ENCODE assay signal across 8 cellular contexts in the genomic region with DNA sequence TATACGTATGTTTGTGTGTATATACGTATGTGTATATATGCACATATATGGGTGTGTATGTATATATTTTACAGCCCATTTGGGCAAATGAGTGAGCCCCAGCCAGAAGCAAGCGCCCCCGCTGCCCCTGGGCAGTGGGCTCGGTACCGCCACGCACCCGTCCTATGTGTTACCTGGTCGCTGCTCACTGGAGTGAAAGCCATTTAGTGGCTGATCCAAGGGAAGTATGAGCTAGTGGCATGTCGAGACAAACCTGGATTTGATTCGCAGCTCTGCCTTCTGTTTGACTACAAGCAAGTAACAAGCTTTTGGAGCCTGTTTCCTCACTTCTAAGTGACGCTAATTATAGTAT. TPM values are rescaled to one million over a fixed set of nuclear protein-coding genes. Genes with fewer than 3 reads are reported as not detected.
DNase-seq lines count a peak whose midpoint lies in the region; ATAC-seq, FAIRE-seq and TF ChIP-seq lines count a peak whose summit lies in the region.

No MANE protein-coding gene starts in this region.

- H2AFZ ChIP-seq in PC-3 (ENCODE audit: low read length), result peak overlapping the region; percentile 65

- no peak for TF ChIP-seq CTCF in GM06990 (IDR thresholded peaks at IDR 0.05; ENCODE audit: insufficient read depth, low read length, poor library complexity, severe bottlenecking)
- no peak for TF ChIP-seq CTCF in PC-3 (conservative IDR thresholded peaks at IDR 0.05; ENCODE audit: low read depth, low read length)
- TF ChIP-seq CTCF in epithelial cell of esophagus (IDR thresholded peaks at IDR 0.05; ENCODE audit: insufficient read depth, low read depth, low read length, missing control alignments), result no peak
- TF ChIP-seq CTCF in pancreas (IDR thresholded peaks at IDR 0.05), result no peak

- H3K9me3 ChIP-seq in PC-3 (ENCODE audit: low read length), result no peaks in the 10 kb centered on the region
- no peaks in the 10 kb centered on the region for H3K9me3 ChIP-seq in pancreas

- H3K4me1 ChIP-seq in PC-3 (ENCODE audit: insufficient read depth, low read length), result no peaks in the 10 kb centered on the region
- H3K4me1 ChIP-seq in pancreas, result peaks cover 3 to 7% (median 7%) of the 10 kb centered on the region in 3 donors

- H3K79me2 ChIP-seq in PC-3 (ENCODE audit: low read length), result no peaks in the 10 kb centered on the region

- H4K20me1 ChIP-seq in PC-3 (ENCODE audit: low read length), result no peaks in the 10 kb centered on the region

- DNase-seq in GM06990 (ENCODE audit: extremely low read depth, insufficient read length) (peak; percentile 10), PC-3 (no peak), epithelial cell of esophagus (ENCODE audit: low read depth) (no peak), pancreas (no peak), SKM-1 (lab: John Stamatoyannopoulos, UW; ENCODE audit: unreplicated experiment) (no peak), GM03348 (ENCODE audit: low spot score) (no peak)

- WGBS in pancreas, 2 donors, result 66% methylated on average over 12 of the region's 12 CpGs

- H3K27ac ChIP-seq in PC-3 (ENCODE audit: low read length), result no peak overlapping the region
- H3K27ac ChIP-seq in pancreas, result peak overlapping the region; percentile 71 to 94 (median 86)

- peaks cover 5% of the 10 kb centered on the region for H3K27me3 ChIP-seq in GM06990 (replicated peaks; ENCODE audit: control insufficient read depth, insufficient read depth, low read length)
- no peaks in the 10 kb centered on the region for H3K27me3 ChIP-seq in PC-3 (ENCODE audit: low read length)
- H3K27me3 ChIP-seq in pancreas, result no peaks in the 10 kb centered on the region

- no peaks in the 10 kb centered on the region for H3K9me2 ChIP-seq in PC-3 (replicated peaks; ENCODE audit: low read length)

- CTCF ChIA-PET in PC-3 (lab: Charles Lee), result no interaction called here

- intact Hi-C loops in PC-3 (cut with micrococcal nuclease), result no loop called here
- intact Hi-C loops in pancreas (cut with DNase I), result no loop called here

- H3K4me3 ChIP-seq in GM06990 (replicated peaks; ENCODE audit: low read depth, low read length), result peak overlapping the region; percentile 45
- peak overlapping the region; percentile 58 for H3K4me3 ChIP-seq in PC-3 (ENCODE audit: low read length)
- peak overlapping the region; percentile 59 for H3K4me3 ChIP-seq in epithelial cell of esophagus (ENCODE audit: low read length)
- peak overlapping the region; percentile 44 to 56 (median 50) for H3K4me3 ChIP-seq in pancreas

- POLR2A ChIA-PET in PC-3 (lab: Charles Lee; ENCODE audit: unreplicated experiment), result no interaction called here

- no peak overlapping the region for H3K9ac ChIP-seq in PC-3 (ENCODE audit: low read length)

- ATAC-seq in PC-3 (no peak), pancreas (no peak), HG02885 (IDR thresholded peaks at IDR 0.05; ENCODE audit: poor library complexity, unreplicated experiment) (no peak), GM18502 (IDR thresholded peaks at IDR 0.05; ENCODE audit: poor library complexity, unreplicated experiment) (no peak)

- BruUV-seq in PC-3 (replicated peaks; lab: Mats Ljungman, UMichigan), result no TSS peak

- H3K36me3 ChIP-seq in GM06990 (ENCODE audit: control insufficient read depth, insufficient read depth, low read length) (no peaks in the 10 kb centered on the region), PC-3 (ENCODE audit: low read depth, low read length) (no peaks in the 10 kb centered on the region), pancreas (no peaks in the 10 kb centered on the region)

- H3K4me2 ChIP-seq in PC-3 (ENCODE audit: low read length), result peak overlapping the region; percentile 60

- no peak for FAIRE-seq in pancreas (lab: Jason Lieb, UNC)

- H3F3A ChIP-seq in PC-3 (ENCODE audit: low read length, unreplicated experiment), result no peaks in the 10 kb centered on the region

RNA-seq across cellular contexts. Expression of a gene that starts 35.8 kb away (rescaled TPM):
- total RNA-seq in PC-3 (2014; rRNA removed) (44.1 and 52.2 TPM in 2 replicates), pancreas (10 to 100 TPM; 44.3 to 89.8 (median 54.4) TPM)
- polyA plus RNA-seq in pancreas, result 10 to 100 TPM; 15.5 to 26.5 TPM
